ENCODE assay signal across 17 cellular contexts in genomic region chr3:112132088-112132487, GRCh38. TPM values are rescaled to one million over a fixed set of nuclear protein-coding genes. Genes with fewer than 3 reads are reported as not detected.
A peak's percentile ranks its signal among the peaks of the same experiment; 100 is the strongest.
DNase-seq lines count a peak whose midpoint lies in the region; ATAC-seq, FAIRE-seq and TF ChIP-seq lines count a peak whose summit lies in the region.
"Had no signal": no experiment of that assay in that cellular context is flagged by ENCODE, and none has a peak within 500 bp of the region (broad histone marks: within the 10 kb centered on the region; RNA-seq: fewer than 3 reads in every experiment).

No MANE protein-coding gene starts in this region.

- no peaks in the 10 kb centered on the region for H3K36me3 ChIP-seq in spleen
- H3K36me3 ChIP-seq: MG63, uterus had no signal

- peak; percentile 31 for TF ChIP-seq POLR2A in GM18505 (IDR thresholded peaks at IDR 0.05; ENCODE audit: borderline replicate concordance, extremely low read depth, insufficient read depth, insufficient read length)
- TF ChIP-seq POLR2A in spleen (IDR thresholded peaks at IDR 0.05) = no peak

- H3K9me3 ChIP-seq in spleen = no peaks in the 10 kb centered on the region
- H3K9me3 ChIP-seq: MG63, uterus had no signal

- intact Hi-C loops in activated CD8-positive, alpha-beta T cell treated with anti-CD3 and anti-CD28 coated beads for 36 hours (cut with micrococcal nuclease) = loop anchor here (10.0 kb wide), 1 partner anchor 163 kb away; the partner anchor contains the start of gene SLC9C1
- intact Hi-C loops in spleen (cut with DNase I; ENCODE audit: low total_unique reads) = no loop called here

- TF ChIP-seq CTCF in activated CD8-positive, alpha-beta T cell treated with anti-CD3 and anti-CD28 coated beads for 36 hours (IDR thresholded peaks at IDR 0.05) = no peak
- no peak for TF ChIP-seq CTCF in spleen (IDR thresholded peaks at IDR 0.05 in 8 of 11, conservative IDR thresholded peaks at IDR 0.05 in 3 of 11)

- in situ Hi-C loops in G401 (cut with HindIII; ENCODE audit: low sequenced_read_pairs) = no loop called here

- CTCF ChIA-PET in activated CD8-positive, alpha-beta T cell treated with anti-CD3 and anti-CD28 coated beads for 36 hours (lab: Charles Lee) = interaction anchor here (1.2 to 2.5 kb wide), 3 partner anchors 15 to 202 kb away, joined by 6 to 9 read pairs (median 6); partner anchors contain the start of gene CD200

- no peak for ATAC-seq in activated T-cell treated with anti-CD3 and anti-CD28 coated beads, Interleukin-2, amount 50 U/mL, for 4 hours
- ATAC-seq in GM18505 (IDR thresholded peaks at IDR 0.05; ENCODE audit: unreplicated experiment) = no peak
- no peak for ATAC-seq in activated CD8-positive, alpha-beta T cell treated with anti-CD3 and anti-CD28 coated beads for 36 hours

- WGBS in spleen, 5 donors = 70 to 83% (median 79%) methylated on average over 3 of the region's 3 CpGs

- H3K36me3 Mint-ChIP-seq in activated T-cell treated with anti-CD3 and anti-CD28 coated beads, Interleukin-2, amount 50 U/mL, for 4 hours (ENCODE audit: insufficient read depth) = peaks cover 3% of the 10 kb centered on the region
- H3K36me3 Mint-ChIP-seq in activated CD8-positive, alpha-beta T cell treated with anti-CD3 and anti-CD28 coated beads for 36 hours (ENCODE audit: low read depth) = peaks cover 3% of the 10 kb centered on the region

- H3K4me3 Mint-ChIP-seq in activated T-cell treated with anti-CD3 and anti-CD28 coated beads, Interleukin-2, amount 50 U/mL, for 4 hours = peak overlapping the region; percentile 91
- peak overlapping the region; percentile 88 for H3K4me3 Mint-ChIP-seq in activated CD8-positive, alpha-beta T cell treated with anti-CD3 and anti-CD28 coated beads for 36 hours
- H3K4me3 Mint-ChIP-seq: neural crest cell had no signal

- FAIRE-seq in urothelium cell line (lab: Jason Lieb, UNC) = no peak

- H3K27me3 Mint-ChIP-seq in activated T-cell treated with anti-CD3 and anti-CD28 coated beads, Interleukin-2, amount 50 U/mL, for 4 hours (ENCODE audit: low read depth) = no peaks in the 10 kb centered on the region
- H3K27me3 Mint-ChIP-seq in activated CD8-positive, alpha-beta T cell treated with anti-CD3 and anti-CD28 coated beads for 36 hours = no peaks in the 10 kb centered on the region

- peak overlapping the region in 5 of 8 donors; percentile 15 to 65 (median 30) for H3K4me3 ChIP-seq in spleen
- H3K4me3 ChIP-seq: MG63, PC-9, uterus had no signal

- H3K27ac ChIP-seq in spleen = peak overlapping the region in 7 of 8 donors; percentile 21 to 79 (median 71)
- H3K27ac ChIP-seq: PC-9, uterus had no signal

- H3K27me3 ChIP-seq in spleen (replicated peaks in 1 of 7) = no peaks in the 10 kb centered on the region
- H3K27me3 ChIP-seq: MG63, uterus had no signal

- peaks cover 10 to 100% (median 42%) of the 10 kb centered on the region in 6 donors for H3K4me1 ChIP-seq in spleen
- H3K4me1 ChIP-seq: uterus had no signal

- POLR2A ChIA-PET in activated CD8-positive, alpha-beta T cell treated with anti-CD3 and anti-CD28 coated beads for 36 hours (lab: Charles Lee) = interaction anchor here (0.9 kb wide), 1 partner anchor 132 kb away, joined by 4 read pairs; no protein-coding TSS in a partner anchor

- H3K4me1 Mint-ChIP-seq in activated T-cell treated with anti-CD3 and anti-CD28 coated beads, Interleukin-2, amount 50 U/mL, for 4 hours (ENCODE audit: low read depth) = peaks cover 91% of the 10 kb centered on the region
- peaks cover 83% of the 10 kb centered on the region for H3K4me1 Mint-ChIP-seq in activated CD8-positive, alpha-beta T cell treated with anti-CD3 and anti-CD28 coated beads for 36 hours (ENCODE audit: low read depth)

- no peaks in the 10 kb centered on the region for H3K9me3 Mint-ChIP-seq in activated T-cell treated with anti-CD3 and anti-CD28 coated beads, Interleukin-2, amount 50 U/mL, for 4 hours
- no peaks in the 10 kb centered on the region for H3K9me3 Mint-ChIP-seq in activated CD8-positive, alpha-beta T cell treated with anti-CD3 and anti-CD28 coated beads for 36 hours
- H3K9me3 Mint-ChIP-seq: neural crest cell had no signal

- peak overlapping the region; percentile 96 for H3K27ac Mint-ChIP-seq in activated CD8-positive, alpha-beta T cell treated with anti-CD3 and anti-CD28 coated beads for 36 hours

- no peak for DNase-seq in activated T-cell treated with anti-CD3 and anti-CD28 coated beads, Interleukin-2, amount 50 U/mL, for 4 hours
- DNase-seq in activated T-cell treated with anti-CD3 and anti-CD28 coated beads, Interleukin-2, amount 50 U/mL, for 48 hours = no peak
- no peak for DNase-seq in activated CD8-positive, alpha-beta T cell treated with anti-CD3 and anti-CD28 coated beads for 36 hours
- DNase-seq in spleen (no peak), G401 (ENCODE audit: low spot score) (no peak), urothelium cell line (ENCODE audit: low spot score) (no peak), HPDE6-E6E7 (ENCODE audit: extremely low spot score) (no peak)
- DNase-seq: ACHN; effector CD8-positive, alpha-beta T cell; MG63; NCI-H2081; NCI-H524 treated with DMSO at 0.1 percent for 48 hours; PC-9; retina; uterus had no signal

RNA-seq across cellular contexts. Expression of gene GCSAM, which starts 1.0 kb away (rescaled TPM):
- total RNA-seq in activated T-cell treated with anti-CD3 and anti-CD28 coated beads, Interleukin-2, amount 50 U/mL, for 4 hours = 1 to 10 TPM; 1.3 to 2.0 (median 2.0) TPM
- total RNA-seq in activated CD8-positive, alpha-beta T cell treated with anti-CD3 and anti-CD28 coated beads for 36 hours = 10 to 100 TPM in 1 of 2 experiments, 1 to 10 TPM in 1; 9.9 to 12.9 TPM
- 10 to 100 TPM in 3 of 7 donors, 1 to 10 TPM in 4; 6.7 to 18.9 (median 8.9) TPM for total RNA-seq in spleen
- 10 to 100 TPM in 1 of 3 donors, 1 to 10 TPM in 2; 2.7 to 20.9 (median 3.7) TPM for polyA plus RNA-seq in spleen
- total RNA-seq in G401 (2014; rRNA removed; shearing (Covaris generic)) = not detected in 2 replicates
- total RNA-seq: neural crest cell, PC-9 had no signal

RNA-seq across cellular contexts. Expression of gene C3orf52, which starts 45.9 kb away (rescaled TPM):
- 1 to 10 TPM; 1.5 to 2.2 (median 2.1) TPM for total RNA-seq in activated T-cell treated with anti-CD3 and anti-CD28 coated beads, Interleukin-2, amount 50 U/mL, for 4 hours
- 1 to 10 TPM; 2.0 to 3.3 TPM for total RNA-seq in activated CD8-positive, alpha-beta T cell treated with anti-CD3 and anti-CD28 coated beads for 36 hours
- total RNA-seq in spleen = 1 to 10 TPM in 5 of 7 donors, under 1 TPM in 2; 0.74 to 3.9 (median 1.5) TPM
- polyA plus RNA-seq in spleen = under 1 TPM; 0.26 to 0.55 (median 0.33) TPM
- not detected in 2 replicates for total RNA-seq in G401 (2014; rRNA removed; shearing (Covaris generic))
